16 cellular contexts compared by ENCODE assay signal in the genomic region with DNA sequence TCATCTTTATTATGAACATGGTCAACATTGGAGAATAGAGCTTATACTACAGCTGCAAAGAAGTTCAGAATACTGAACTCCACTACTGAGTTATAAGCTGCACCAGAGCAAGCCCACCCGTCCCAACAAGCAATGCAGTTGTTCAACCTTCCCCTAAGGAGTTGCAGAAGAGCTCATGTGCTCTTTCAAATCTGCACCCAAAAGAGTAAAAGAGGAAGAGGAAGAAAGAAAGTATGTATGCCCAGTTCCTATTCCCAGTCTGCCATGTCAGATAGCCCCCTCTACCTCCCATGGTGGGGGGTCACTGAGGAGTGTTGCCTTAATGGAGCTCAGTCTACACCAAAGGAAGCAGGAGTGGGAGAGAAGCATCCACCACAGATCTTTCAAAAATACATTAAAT. TPM values are rescaled to one million over a fixed set of nuclear protein-coding genes. Genes with fewer than 3 reads are reported as not detected.
"Had no signal": no experiment of that assay in that cellular context is flagged by ENCODE, and none has a peak within 500 bp of the region (broad histone marks: within the 10 kb centered on the region; RNA-seq: fewer than 3 reads in every experiment).

No MANE protein-coding gene starts in this region.

- ATAC-seq: esophagus mucosa; left colon; sciatic nerve; stimulated activated naive CD8-positive, alpha-beta T cell treated with anti-CD3 and anti-CD28 coated beads, Interleukin-15, amount 100 ng/mL, for 72 hours had no signal

- H3K27me3 ChIP-seq: adrenal gland, colonic mucosa, pancreas had no signal

- H3K9me3 ChIP-seq: adrenal gland, colonic mucosa, pancreas had no signal

- H3K36me3 Mint-ChIP-seq: type B pancreatic cell had no signal

- H3K4me3 ChIP-seq: adrenal gland, colonic mucosa, lung, pancreas had no signal

- H3K36me3 ChIP-seq: adrenal gland, colonic mucosa, pancreas had no signal

- H3K27me3 Mint-ChIP-seq: activated naive CD4-positive, alpha-beta T cell treated with anti-CD3 and anti-CD28 coated beads, Interleukin-2, amount 50 U/mL, for 24 hours; stimulated activated naive CD8-positive, alpha-beta T cell treated with anti-CD3 and anti-CD28 coated beads, Interleukin-15, amount 100 ng/mL, for 72 hours; type B pancreatic cell had no signal

- H3K27ac ChIP-seq: adrenal gland, colonic mucosa, pancreas, VCaP had no signal

- H3K4me3 Mint-ChIP-seq: activated CD4-positive, alpha-beta memory T cell treated with anti-CD3 and anti-CD28 coated beads, Interleukin-2, amount 10 ng/mL, durations not matched to agents 7 days and 5 days; activated naive CD4-positive, alpha-beta T cell treated with anti-CD3 and anti-CD28 coated beads, Interleukin-2, amount 50 U/mL, for 24 hours; neural crest cell; stimulated activated naive CD8-positive, alpha-beta T cell treated with anti-CD3 and anti-CD28 coated beads, Interleukin-15, amount 100 ng/mL, for 72 hours; type B pancreatic cell had no signal

- H3K9me3 Mint-ChIP-seq: activated CD4-positive, alpha-beta memory T cell treated with anti-CD3 and anti-CD28 coated beads, Interleukin-2, amount 10 ng/mL, durations not matched to agents 7 days and 5 days; neural crest cell; type B pancreatic cell had no signal

- H3K27ac Mint-ChIP-seq: activated CD4-positive, alpha-beta memory T cell treated with anti-CD3 and anti-CD28 coated beads, Interleukin-2, amount 10 ng/mL, durations not matched to agents 7 days and 5 days; type B pancreatic cell had no signal

- H3K4me1 Mint-ChIP-seq: neural crest cell had no signal

- H3K4me1 ChIP-seq: colonic mucosa, pancreas had no signal

- DNase-seq: activated CD4-positive, alpha-beta memory T cell treated with anti-CD3 and anti-CD28 coated beads, Interleukin-2, amount 10 ng/mL, durations not matched to agents 7 days and 5 days; activated CD8-positive, alpha-beta memory T cell treated with anti-CD3 and anti-CD28 coated beads, Interleukin-2, amount 50 U/mL, for 4 hours; activated effector memory CD4-positive, alpha-beta T cell treated with anti-CD3 and anti-CD28 coated beads, Interleukin-2, amount 50 U/mL, for 16 hours; activated T-cell treated with anti-CD3 and anti-CD28 coated beads, Interleukin-2, amount 50 U/mL, for 48 hours; adrenal gland; colonic mucosa; left colon; pancreas; stimulated activated naive CD8-positive, alpha-beta T cell treated with anti-CD3 and anti-CD28 coated beads, Interleukin-15, amount 100 ng/mL, for 72 hours had no signal

RNA-seq across cellular contexts. Expression of a gene that starts 22.8 kb away (rescaled TPM):
- total RNA-seq: neural crest cell had no signal

RNA-seq across cellular contexts. Expression of a gene that starts 22.8 kb away (rescaled TPM):
- total RNA-seq: activated CD4-positive, alpha-beta memory T cell treated with anti-CD3 and anti-CD28 coated beads, Interleukin-2, amount 10 ng/mL, durations not matched to agents 7 days and 5 days; esophagus mucosa; neural crest cell had no signal
